Comparison of ENCODE assay signal across 1 cellular context in the genomic region with DNA sequence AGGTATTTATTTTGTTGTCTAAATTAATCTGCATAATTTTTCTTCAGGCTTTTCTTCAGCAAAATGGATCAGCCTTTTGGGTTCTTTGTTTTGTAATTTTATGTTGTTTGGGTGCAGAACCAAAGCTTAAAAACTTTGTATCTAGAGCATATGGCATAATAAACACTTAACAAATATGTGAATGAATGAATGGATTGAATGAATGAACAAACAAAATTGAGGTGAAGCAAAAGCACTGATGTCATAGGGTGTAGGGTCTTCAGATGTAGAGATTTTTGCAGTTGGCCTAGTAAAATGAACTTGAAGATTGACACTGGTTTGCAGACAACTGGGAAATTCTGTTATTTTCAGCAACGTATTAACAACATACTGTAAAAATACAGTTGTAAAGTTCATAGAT.
TF ChIP-seq lines count a peak whose summit lies in the region.

No MANE protein-coding gene starts in this region.

TF ChIP-seq in HepG2, 621 proteins besides CTCF, POLR2A, EP300 and RAD21:
- TF ChIP-seq ZNF24 (IDR thresholded peaks at IDR 0.05) (peak; percentile 81), REL (CRISPR knock-in tag; conservative IDR thresholded peaks at IDR 0.05) (no peak)
